ENCODE assay signal across 9 cellular contexts in genomic region chr3:129596194-129597086, GRCh38. TPM values are rescaled to one million over a fixed set of nuclear protein-coding genes. Genes with fewer than 3 reads are reported as not detected.
DNase-seq lines count a peak whose midpoint lies in the region; TF ChIP-seq lines count a peak whose summit lies in the region.
"Had no signal": no experiment of that assay in that cellular context is flagged by ENCODE, and none has a peak within 500 bp of the region (broad histone marks: within the 10 kb centered on the region; RNA-seq: fewer than 3 reads in every experiment).

No MANE protein-coding gene starts in this region.

- H3K9me3 Mint-ChIP-seq in brain = peaks cover 0 to 6% (median 0%) of the 10 kb centered on the region in 5 experiments
- H3K9me3 Mint-ChIP-seq: stimulated activated naive CD8-positive, alpha-beta T cell treated with anti-CD3 and anti-CD28 coated beads, Interleukin-15, Interleukin-2, amounts not matched to agents 100 ng/mL and 50 ng/mL, for 24 hours had no signal

- H3K4me1 ChIP-seq in ACC112 (ENCODE audit: control insufficient read depth, insufficient read depth, low read length, unreplicated experiment) (peaks cover 68% of the 10 kb centered on the region), spleen (peaks cover 77 to 100% (median 99%) of the 10 kb centered on the region in 6 donors)

- H3K79me2 ChIP-seq in ACC112 (ENCODE audit: control insufficient read depth, insufficient read depth, low read length, unreplicated experiment) = peaks cover 86% of the 10 kb centered on the region

- H3K27ac ChIP-seq in ACC112 (ENCODE audit: low read depth, low read length) (peak overlapping the region; percentile 82), spleen (peak overlapping the region; percentile 66 to 91 (median 86))

- no peaks in the 10 kb centered on the region for H3K36me3 Mint-ChIP-seq in brain

- peak overlapping the region; percentile 76 to 90 (median 87) for H3K27ac Mint-ChIP-seq in brain
- H3K27ac Mint-ChIP-seq: stimulated activated naive CD8-positive, alpha-beta T cell treated with anti-CD3 and anti-CD28 coated beads, Interleukin-15, Interleukin-2, amounts not matched to agents 100 ng/mL and 50 ng/mL, for 24 hours had no signal

- no peak for TF ChIP-seq POLR2A in spleen (IDR thresholded peaks at IDR 0.05)

- intact Hi-C loops in spleen (cut with DNase I; ENCODE audit: low total_unique reads) = no loop called here

- TF ChIP-seq CTCF in brain (conservative IDR thresholded peaks at IDR 0.05) (no peak), spleen (IDR thresholded peaks at IDR 0.05 in 8 of 11, conservative IDR thresholded peaks at IDR 0.05 in 3 of 11) (no peak)

- peaks cover 89% of the 10 kb centered on the region for H3K4me1 Mint-ChIP-seq in brain

- peaks cover 5% of the 10 kb centered on the region for H3K27me3 Mint-ChIP-seq in brain

- H3K4me3 Mint-ChIP-seq in brain = peak overlapping the region in 4 of 5 experiments; percentile 22 to 38 (median 34)
- H3K4me3 Mint-ChIP-seq: stimulated activated naive CD8-positive, alpha-beta T cell treated with anti-CD3 and anti-CD28 coated beads, Interleukin-15, Interleukin-2, amounts not matched to agents 100 ng/mL and 50 ng/mL, for 24 hours had no signal

- H3K9me3 ChIP-seq in spleen = no peaks in the 10 kb centered on the region

- H3K4me3 ChIP-seq in ACC112 (ENCODE audit: low read depth, low read length) (peak overlapping the region; percentile 52), spleen (peak overlapping the region in 2 of 8 donors; percentile 8 to 28)

- DNase-seq in HT1080 (ENCODE audit: low read depth) = peak; percentile 75
- DNase-seq in iris pigment epithelial cell (ENCODE audit: low read depth) = peak; percentile 87
- DNase-seq in spleen = peak; percentile 88
- DNase-seq in NK-92 treated with Interleukin-12 subunit alpha and Interleukin-12 subunit beta, amount 100 ng/mL, for 24 hours (lab: John Stamatoyannopoulos, UW) = no peak
- DNase-seq in SIG-M5 treated with dmso at 0.1 percent for 504 hours (lab: John Stamatoyannopoulos, UW; ENCODE audit: unreplicated experiment) = no peak
- DNase-seq in NCI-H1048 (lab: John Stamatoyannopoulos, UW) = no peak

- H3K27me3 ChIP-seq in ACC112 (ENCODE audit: insufficient read depth, low read length) (no peaks in the 10 kb centered on the region), spleen (replicated peaks in 1 of 7) (no peaks in the 10 kb centered on the region)

- WGBS in spleen, 5 donors = 38 to 55% (median 42%) methylated on average over 25 to 27 of the region's 27 CpGs

- H3K36me3 ChIP-seq in ACC112 (ENCODE audit: insufficient read depth, low read length) (no peaks in the 10 kb centered on the region), spleen (no peaks in the 10 kb centered on the region)

- no peak overlapping the region for H2AFZ ChIP-seq in ACC112 (ENCODE audit: low read length, unreplicated experiment)

RNA-seq across cellular contexts. Expression of gene PLXND1, which starts 10.0 kb away (rescaled TPM):
- total RNA-seq in HT1080 (2014; rRNA removed; shearing (Covaris generic)) = 26.7 and 28.5 TPM in 2 replicates
- 17.4 and 26.9 TPM in 2 replicates for polyA plus RNA-seq in HT1080 (2015; cell fraction: cytosol; rRNA removed)
- 41.3 and 46.6 TPM in 2 replicates for polyA plus RNA-seq in HT1080 (2015; cell fraction: nucleus; rRNA removed)
- 151 TPM for polyA plus RNA-seq in brain (ENCODE audit: insufficient read depth, low read depth, low replicate concordance)
- 100 to 1,000 TPM; 121 to 238 (median 170) TPM for total RNA-seq in spleen
- 10 to 100 TPM; 44.4 to 97.9 (median 79.2) TPM for polyA plus RNA-seq in spleen

RNA-seq across cellular contexts. Expression of gene H1-8, which starts 53.5 kb away (rescaled TPM):
- total RNA-seq in HT1080 (2014; rRNA removed; shearing (Covaris generic)) = not detected in 2 replicates
- not detected in 2 replicates for polyA plus RNA-seq in HT1080 (2015; cell fraction: cytosol; rRNA removed)
- not detected in 2 replicates for polyA plus RNA-seq in HT1080 (2015; cell fraction: nucleus; rRNA removed)
- polyA plus RNA-seq in brain (ENCODE audit: insufficient read depth, low read depth, low replicate concordance) (not detected), spleen (not detected)
- total RNA-seq in spleen = not detected

Comparison
In these comparisons a context has a peak if more than half of its experiments do, and no peak if none do; other contexts are left out.
1. DNase-seq: peak in HT1080 (single experiment), iris pigment epithelial cell (single experiment) and spleen (single experiment); none in NK-92 treated with Interleukin-12 subunit alpha and Interleukin-12 subunit beta, amount 100 ng/mL, for 24 hours (single experiment), SIG-M5 treated with dmso at 0.1 percent for 504 hours (single experiment) and NCI-H1048 (single experiment).